ENCODE assay signal across 17 cellular contexts in the genomic region with DNA sequence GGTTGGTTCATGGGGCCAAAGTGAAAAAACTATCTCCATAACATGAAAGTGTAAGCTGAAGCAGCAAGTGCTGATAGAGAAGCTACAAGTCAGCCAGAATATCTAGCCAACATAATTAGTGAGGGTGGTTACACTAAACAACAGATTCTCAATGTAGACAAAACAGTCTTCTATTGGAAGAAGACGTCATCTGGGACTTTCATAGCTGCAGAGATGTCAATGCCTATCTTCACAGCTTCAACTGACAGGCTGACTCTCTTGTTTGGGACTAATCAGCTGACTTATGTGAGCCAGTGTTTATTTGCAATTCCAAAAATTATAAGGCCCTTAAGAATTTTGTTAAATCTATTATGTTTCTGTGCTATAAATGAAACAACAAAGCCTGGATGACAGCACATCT.
DNase-seq lines count a peak whose midpoint lies in the region; FAIRE-seq and TF ChIP-seq lines count a peak whose summit lies in the region.
"Had no signal": no experiment of that assay in that cellular context is flagged by ENCODE, and none has a peak within 500 bp of the region (broad histone marks: within the 10 kb centered on the region; RNA-seq: fewer than 3 reads in every experiment).

No MANE protein-coding gene starts in this region.

- TF ChIP-seq CTCF in OCI-LY7 (conservative IDR thresholded peaks at IDR 0.05; ENCODE audit: low read length) (no peak), glutamatergic neuron (IDR thresholded peaks at IDR 0.05; ENCODE audit: partially characterized antibody, unreplicated experiment) (no peak)

- H3K4me3 ChIP-seq in OCI-LY7 (ENCODE audit: low read depth, low read length, poor library complexity, severe bottlenecking), result no peak overlapping the region
- H3K4me3 ChIP-seq: GM23338 had no signal

- H3K36me3 Mint-ChIP-seq in glutamatergic neuron (ENCODE audit: unreplicated experiment), result no peaks in the 10 kb centered on the region

- TF ChIP-seq POLR2A in H54 (IDR thresholded peaks at IDR 0.05; ENCODE audit: low read depth, low read length), result no peak

- no peak overlapping the region for H3K27ac ChIP-seq in OCI-LY7 (ENCODE audit: low read depth, low read length, poor library complexity, severe bottlenecking)
- H3K27ac ChIP-seq: C4-2B, HL-60 had no signal

- H3K79me2 ChIP-seq in OCI-LY7 (ENCODE audit: insufficient read depth, low read depth, low read length), result no peaks in the 10 kb centered on the region

- BruUV-seq in OCI-LY7 (replicated peaks; lab: Mats Ljungman, UMichigan), result no TSS peak

- no peaks in the 10 kb centered on the region for H4K20me1 ChIP-seq in OCI-LY7 (ENCODE audit: insufficient read depth, low read length)

- FAIRE-seq in H54 (lab: Jason Lieb, UNC), result peak; percentile 48
- FAIRE-seq: D721Med, G401.6, GM18507 had no signal

- peaks cover 5% of the 10 kb centered on the region for H3K4me1 Mint-ChIP-seq in glutamatergic neuron (ENCODE audit: low read depth, unreplicated experiment)

- 0 out of 2 replicates have a peak, but pooled peaks cover 4% of the 10 kb centered on the region for H3K9me3 ChIP-seq in OCI-LY7 (ENCODE audit: low read length)
- H3K9me3 ChIP-seq: Caco-2 had no signal

- H3K9me3 Mint-ChIP-seq in glutamatergic neuron (ENCODE audit: unreplicated experiment), result peaks cover 2% of the 10 kb centered on the region

- H3K36me3 ChIP-seq in OCI-LY7 (ENCODE audit: insufficient read depth, low read length), result no peaks in the 10 kb centered on the region
- H3K36me3 ChIP-seq: BE2C had no signal

- POLR2A ChIA-PET in OCI-LY7 (lab: Charles Lee), result interaction anchor here (0.6 kb wide), 1 partner anchor 68 kb away, joined by 3 read pairs; no protein-coding TSS in a partner anchor

- no peak overlapping the region for H2AFZ ChIP-seq in OCI-LY7 (ENCODE audit: low read length)
- H2AFZ ChIP-seq: GM23338 had no signal

- intact Hi-C loops in OCI-LY7 (cut with micrococcal nuclease; ENCODE audit: unreplicated experiment), result no loop called here

- H3K4me3 Mint-ChIP-seq in glutamatergic neuron (ENCODE audit: unreplicated experiment), result no peak overlapping the region
- H3K4me3 Mint-ChIP-seq: CD4-positive, alpha-beta T cell; GM23338; HFFc6 had no signal

- H3K27me3 Mint-ChIP-seq in glutamatergic neuron (ENCODE audit: unreplicated experiment), result no peaks in the 10 kb centered on the region
- H3K27me3 Mint-ChIP-seq: CD4-positive, alpha-beta T cell had no signal

- no peaks in the 10 kb centered on the region for H3K9me2 ChIP-seq in OCI-LY7 (ENCODE audit: insufficient read depth, low read length)

- H3K4me1 ChIP-seq in OCI-LY7 (ENCODE audit: insufficient read depth, low read length, poor library complexity, severe bottlenecking), result no peaks in the 10 kb centered on the region
- H3K4me1 ChIP-seq: BE2C, Caco-2 had no signal

- DNase-seq in H54 (ENCODE audit: insufficient read length, low spot score) (no peak), globus pallidus (ENCODE audit: low spot score) (peak; percentile 45), putamen (ENCODE audit: low spot score) (peak; percentile 26), NCI-H1105 treated with DMSO at 0.1 percent for 48 hours (lab: John Stamatoyannopoulos, UW) (no peak), OCI-LY7 (ENCODE audit: low spot score) (no peak), glutamatergic neuron (no peak)
- DNase-seq: BE2C; Caco-2; CD4-positive, alpha-beta T cell; H7; HFFc6 had no signal

- H3K27ac Mint-ChIP-seq in glutamatergic neuron (ENCODE audit: unreplicated experiment), result no peak overlapping the region
- H3K27ac Mint-ChIP-seq: CD4-positive, alpha-beta T cell; GM23338; HFFc6 had no signal

- H3K4me2 ChIP-seq in OCI-LY7 (ENCODE audit: low read length), result no peak overlapping the region
- H3K4me2 ChIP-seq: GM23338 had no signal

- CTCF ChIA-PET in OCI-LY7 (lab: Charles Lee; ENCODE audit: unreplicated experiment), result no interaction called here

Comparison
In these comparisons a context has a peak if more than half of its experiments do, and no peak if none do; other contexts are left out.
1. DNase-seq: peak in globus pallidus (single experiment) and putamen (single experiment); none in H54 (single experiment), NCI-H1105 treated with DMSO at 0.1 percent for 48 hours (single experiment), OCI-LY7 (single experiment) and glutamatergic neuron (single experiment).